28 cellular contexts compared by ENCODE assay signal in genomic region chr2:96136123-96136720, GRCh38. TPM values are rescaled to one million over a fixed set of nuclear protein-coding genes. Genes with fewer than 3 reads are reported as not detected.
DNase-seq lines count a peak whose midpoint lies in the region; ATAC-seq and TF ChIP-seq lines count a peak whose summit lies in the region.
"Had no signal": no experiment of that assay in that cellular context is flagged by ENCODE, and none has a peak within 500 bp of the region (broad histone marks: within the 10 kb centered on the region; RNA-seq: fewer than 3 reads in every experiment).

No MANE protein-coding gene starts in this region.

- DNase-seq in activated T-cell treated with anti-CD3 and anti-CD28 coated beads, Interleukin-2, amount 50 U/mL, for 72 hours: no peak
- DNase-seq in activated T-cell treated with anti-CD3 and anti-CD28 coated beads, Interleukin-2, amount 50 U/mL, for 1 hour: no peak
- DNase-seq in NCI-H1105 treated with DMSO at 0.1 percent for 48 hours (lab: John Stamatoyannopoulos, UW) (peak; percentile 23), myocyte (ENCODE audit: low read depth) (peak; percentile 28)
- DNase-seq: activated CD4-positive, alpha-beta T cell treated with anti-CD3 and anti-CD28 coated beads, Interleukin-2, amount 10 ng/mL, durations not matched to agents 24 days and 14 days; activated naive CD4-positive, alpha-beta T cell treated with anti-CD3 and anti-CD28 coated beads for 36 hours; activated T-cell treated with anti-CD3 and anti-CD28 coated beads, Interleukin-2, amount 50 U/mL, for 48 hours; EL; left colon; mesenchymal stem cell; MM.1S; NCI-H1436 treated with DMSO at 0.1 percent for 48 hours; NCI-H510A treated with DMSO at 0.1 percent for 48 hours; stimulated activated naive CD8-positive, alpha-beta T cell treated with anti-CD3 and anti-CD28 coated beads, Interleukin-15, amount 100 ng/mL, for 72 hours; uterus had no signal

- no peaks in the 10 kb centered on the region for H3K27me3 Mint-ChIP-seq in activated T-cell treated with anti-CD3 and anti-CD28 coated beads, Interleukin-2, amount 50 U/mL, for 72 hours (ENCODE audit: low read depth)
- H3K27me3 Mint-ChIP-seq: activated CD4-positive, alpha-beta T cell treated with anti-CD3 and anti-CD28 coated beads, Interleukin-2, amount 10 ng/mL, durations not matched to agents 24 days and 14 days; stimulated activated naive CD8-positive, alpha-beta T cell treated with anti-CD3 and anti-CD28 coated beads, Interleukin-15, amount 100 ng/mL, for 72 hours had no signal

- no peaks in the 10 kb centered on the region for H3K9me3 Mint-ChIP-seq in activated T-cell treated with anti-CD3 and anti-CD28 coated beads, Interleukin-2, amount 50 U/mL, for 72 hours
- H3K9me3 Mint-ChIP-seq: activated CD4-positive, alpha-beta T cell treated with anti-CD3 and anti-CD28 coated beads, Interleukin-2, amount 10 ng/mL, durations not matched to agents 24 days and 14 days; activated naive CD4-positive, alpha-beta T cell treated with anti-CD3 and anti-CD28 coated beads for 36 hours; brain; CD14-positive monocyte; stimulated activated naive CD8-positive, alpha-beta T cell treated with anti-CD3 and anti-CD28 coated beads, Interleukin-15, amount 100 ng/mL, for 72 hours; T-helper 2 cell treated with Interferon-gamma antibody and Interleukin-4, amounts not matched to agents 5 μg/mL and 100 μg/mL, for 36 hours had no signal

- H3K36me3 Mint-ChIP-seq in activated T-cell treated with anti-CD3 and anti-CD28 coated beads, Interleukin-2, amount 50 U/mL, for 72 hours (ENCODE audit: insufficient read depth in 2 of 2): peaks cover 0 to 2% of the 10 kb centered on the region in 2 donors
- H3K36me3 Mint-ChIP-seq: brain, CD14-positive monocyte had no signal

- no peak for ATAC-seq in activated T-cell treated with anti-CD3 and anti-CD28 coated beads, Interleukin-2, amount 50 U/mL, for 72 hours (replicated peaks in 1 of 2)
- no peak for ATAC-seq in HG03039 (IDR thresholded peaks at IDR 0.05; ENCODE audit: unreplicated experiment)
- ATAC-seq in GM21786 (IDR thresholded peaks at IDR 0.05; ENCODE audit: unreplicated experiment): no peak
- ATAC-seq: gastroesophageal sphincter; left colon; psoas muscle; stimulated activated naive CD8-positive, alpha-beta T cell treated with anti-CD3 and anti-CD28 coated beads, Interleukin-15, amount 100 ng/mL, for 72 hours had no signal

- peaks cover 46% of the 10 kb centered on the region for H3K4me1 Mint-ChIP-seq in activated T-cell treated with anti-CD3 and anti-CD28 coated beads, Interleukin-2, amount 50 U/mL, for 72 hours (ENCODE audit: low read depth)
- H3K4me1 Mint-ChIP-seq: brain had no signal

- H3K27ac Mint-ChIP-seq in activated T-cell treated with anti-CD3 and anti-CD28 coated beads, Interleukin-2, amount 50 U/mL, for 72 hours: peak overlapping the region; percentile 33
- H3K27ac Mint-ChIP-seq: activated CD4-positive, alpha-beta T cell treated with anti-CD3 and anti-CD28 coated beads, Interleukin-2, amount 10 ng/mL, durations not matched to agents 24 days and 14 days; activated naive CD4-positive, alpha-beta T cell treated with anti-CD3 and anti-CD28 coated beads for 36 hours; brain; T-helper 2 cell treated with Interferon-gamma antibody and Interleukin-4, amounts not matched to agents 5 μg/mL and 100 μg/mL, for 36 hours had no signal

- TF ChIP-seq POLR2A in GM10847 (IDR thresholded peaks at IDR 0.05; ENCODE audit: extremely low read depth, insufficient read length): peak; percentile 8

- H3K4me3 Mint-ChIP-seq in activated T-cell treated with anti-CD3 and anti-CD28 coated beads, Interleukin-2, amount 50 U/mL, for 72 hours: no peak overlapping the region
- H3K4me3 Mint-ChIP-seq: activated CD4-positive, alpha-beta T cell treated with anti-CD3 and anti-CD28 coated beads, Interleukin-2, amount 10 ng/mL, durations not matched to agents 24 days and 14 days; activated naive CD4-positive, alpha-beta T cell treated with anti-CD3 and anti-CD28 coated beads for 36 hours; brain; CD14-positive monocyte; stimulated activated naive CD8-positive, alpha-beta T cell treated with anti-CD3 and anti-CD28 coated beads, Interleukin-15, amount 100 ng/mL, for 72 hours; T-helper 2 cell treated with Interferon-gamma antibody and Interleukin-4, amounts not matched to agents 5 μg/mL and 100 μg/mL, for 36 hours had no signal

RNA-seq across cellular contexts. Expression of gene ASTL, which starts 2.1 kb away (rescaled TPM):
- 1 to 10 TPM; 8.1 to 9.1 TPM for total RNA-seq in activated T-cell treated with anti-CD3 and anti-CD28 coated beads, Interleukin-2, amount 50 U/mL, for 72 hours
- not detected in 2 replicates for total RNA-seq in myocyte
- polyA plus RNA-seq in myocyte (2012): not detected
- total RNA-seq: cerebellum, endothelial cell of umbilical vein, fibroblast of lung, gastroesophageal sphincter, hepatocyte, psoas muscle, RPMI7951, uterus had no signal
- polyA plus RNA-seq: CD14-positive monocyte, endothelial cell of umbilical vein, fibroblast of lung, hepatocyte had no signal

RNA-seq across cellular contexts. Expression of gene DUSP2, which starts 9.0 kb away (rescaled TPM):
- total RNA-seq in activated T-cell treated with anti-CD3 and anti-CD28 coated beads, Interleukin-2, amount 50 U/mL, for 72 hours: 100 to 1,000 TPM; 340 to 388 TPM
- total RNA-seq in myocyte: 1.6 and 1.9 TPM in 2 replicates
- polyA plus RNA-seq in myocyte (2012): 0.38 TPM

RNA-seq across cellular contexts. Expression of gene ADRA2B, which starts 19.9 kb away (rescaled TPM):
- total RNA-seq in activated T-cell treated with anti-CD3 and anti-CD28 coated beads, Interleukin-2, amount 50 U/mL, for 72 hours: 1 to 10 TPM; 1.7 to 2.1 TPM
- total RNA-seq in myocyte: not detected in 2 replicates
- polyA plus RNA-seq in myocyte (2012): not detected
- total RNA-seq: cerebellum, endothelial cell of umbilical vein, fibroblast of lung, RPMI7951 had no signal
- polyA plus RNA-seq: CD14-positive monocyte, endothelial cell of umbilical vein had no signal

Comparison
In these comparisons a context has a peak if more than half of its experiments do, and no peak if none do; other contexts are left out.
1. DNase-seq: peak in NCI-H1105 treated with DMSO at 0.1 percent for 48 hours (single experiment) and myocyte (single experiment); none in activated T-cell treated with anti-CD3 and anti-CD28 coated beads, Interleukin-2, amount 50 U/mL, for 72 hours (0 of 2) and activated T-cell treated with anti-CD3 and anti-CD28 coated beads, Interleukin-2, amount 50 U/mL, for 1 hour (single experiment).
2. RNA of gene DUSP2, which starts 9.0 kb away (total RNA-seq): 340 to 388 TPM in activated T-cell treated with anti-CD3 and anti-CD28 coated beads, Interleukin-2, amount 50 U/mL, for 72 hours; 1.6 to 1.9 TPM in myocyte; every median in the first group is over 100 times any median in the second.